14 cellular contexts compared by ENCODE assay signal in the genomic region with DNA sequence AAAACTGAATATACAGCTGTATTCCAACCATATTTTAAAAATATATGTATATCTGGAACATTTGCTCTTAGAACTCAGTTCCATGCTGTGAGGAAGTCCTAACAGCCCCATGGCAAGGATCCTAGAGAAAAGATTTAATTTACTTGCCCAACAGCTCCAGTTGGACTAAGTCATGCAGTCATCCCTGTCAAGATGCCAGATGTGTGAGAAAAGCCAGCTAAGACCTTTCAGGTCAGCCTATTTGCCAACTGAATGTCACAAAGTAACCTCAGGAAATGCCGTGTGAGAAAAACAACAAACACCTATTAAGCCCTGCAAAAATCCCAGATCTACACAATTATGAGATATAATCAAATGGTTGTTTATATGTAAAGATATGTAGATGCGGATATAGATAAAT.
DNase-seq lines count a peak whose midpoint lies in the region; ATAC-seq, FAIRE-seq and TF ChIP-seq lines count a peak whose summit lies in the region.
"Had no signal": no experiment of that assay in that cellular context is flagged by ENCODE, and none has a peak within 500 bp of the region (broad histone marks: within the 10 kb centered on the region; RNA-seq: fewer than 3 reads in every experiment).

No MANE protein-coding gene starts in this region.

- no peaks in the 10 kb centered on the region for H3K27me3 ChIP-seq in endothelial cell of umbilical vein (ENCODE audit: control insufficient read depth in 2 of 2, insufficient read depth in 2 of 2, low read length in 2 of 2)
- H3K27me3 ChIP-seq: heart left ventricle, stomach had no signal

- POLR2A ChIA-PET in endothelial cell of umbilical vein (lab: Charles Lee) = interaction anchor here (0.7 kb wide), 2 partner anchors 25 to 419 kb away, joined by 3 read pairs; a partner anchor contains a TSS

- peaks cover 45% of the 10 kb centered on the region for H3K4me1 ChIP-seq in endothelial cell of umbilical vein (ENCODE audit: control insufficient read depth, extremely low read depth, insufficient read depth, low read length)

- H3K9me1 ChIP-seq in endothelial cell of umbilical vein (replicated peaks; ENCODE audit: control insufficient read depth, extremely low read depth, insufficient read depth, low read length) = no peaks in the 10 kb centered on the region

- CTCF ChIA-PET in endothelial cell of umbilical vein (lab: Charles Lee) = interaction anchor here (0.8 to 1.6 kb wide), 6 partner anchors 11 to 256 kb away, joined by 3 to 6 read pairs (median 4); no protein-coding TSS in a partner anchor

- intact Hi-C loops in endothelial cell of umbilical vein (cut with micrococcal nuclease) = no loop called here

- DNase-seq in ELF-1 (ENCODE audit: low read depth, low spot score) (peak; percentile 7), NCI-H460 (ENCODE audit: extremely low read depth, low read depth) (peak; percentile 19), endothelial cell of umbilical vein (ENCODE audit: low read depth, low spot score) (peak; percentile 80), osteocyte (ENCODE audit: extremely low spot score, unreplicated experiment) (no peak), type B pancreatic cell (ENCODE audit: extremely low spot score, unreplicated experiment) (no peak), HuH-7 (ENCODE audit: low spot score) (no peak)
- DNase-seq: activated CD8-positive, alpha-beta memory T cell treated with anti-CD3 and anti-CD28 coated beads, Interleukin-2, amount 50 U/mL, for 4 hours; caudate nucleus; NCI-H2227 treated with DMSO at 0.1 percent for 48 hours; stomach; T-helper 17 cell had no signal

- dilution Hi-C loops in endothelial cell of umbilical vein (cut with MboI; ENCODE audit: extremely low pct_ligation_motif_present, low sequenced_read_pairs) = no loop called here

- peaks cover 39% of the 10 kb centered on the region for H3K4me1 Mint-ChIP-seq in osteocyte (ENCODE audit: unreplicated experiment)
- H3K4me1 Mint-ChIP-seq in type B pancreatic cell (ENCODE audit: unreplicated experiment) = peaks cover 15% of the 10 kb centered on the region
- H3K4me1 Mint-ChIP-seq: T-helper 17 cell had no signal

- H3K9me3 Mint-ChIP-seq in osteocyte (ENCODE audit: unreplicated experiment) (peaks cover 11% of the 10 kb centered on the region), type B pancreatic cell (peaks cover 11% of the 10 kb centered on the region)

- H3K36me3 Mint-ChIP-seq in osteocyte (ENCODE audit: unreplicated experiment) (no peaks in the 10 kb centered on the region), type B pancreatic cell (peaks cover 4% of the 10 kb centered on the region)

- no peak for TF ChIP-seq CTCF in endothelial cell of umbilical vein (IDR thresholded peaks at IDR 0.05; ENCODE audit: extremely low read depth in 1 of 2, insufficient read depth in 1 of 2, low read depth in 1 of 2, low read length in 2 of 2)
- no peak for TF ChIP-seq CTCF in osteocyte (IDR thresholded peaks at IDR 0.05)
- TF ChIP-seq CTCF in type B pancreatic cell (conservative IDR thresholded peaks at IDR 0.05) = no peak

- FAIRE-seq in endothelial cell of umbilical vein (lab: Jason Lieb, UNC) = peak; percentile 74

- peak overlapping the region; percentile 94 for H3K4me2 ChIP-seq in endothelial cell of umbilical vein (ENCODE audit: insufficient read depth, low read length)

- ATAC-seq in GM19463 (IDR thresholded peaks at IDR 0.05; ENCODE audit: unreplicated experiment) (no peak), GM18867 (IDR thresholded peaks at IDR 0.05; ENCODE audit: unreplicated experiment) (no peak)
- ATAC-seq: T-helper 17 cell had no signal

- H3K4me3 Mint-ChIP-seq in osteocyte (ENCODE audit: unreplicated experiment) = no peak overlapping the region
- H3K4me3 Mint-ChIP-seq in type B pancreatic cell = no peak overlapping the region
- H3K4me3 Mint-ChIP-seq: T-helper 17 cell had no signal

- no peaks in the 10 kb centered on the region for H3K79me2 ChIP-seq in endothelial cell of umbilical vein (ENCODE audit: control insufficient read depth, insufficient read depth, low read length)

- H4K20me1 ChIP-seq in endothelial cell of umbilical vein (replicated peaks; ENCODE audit: control insufficient read depth, extremely low read depth, insufficient read depth, low read length) = no peaks in the 10 kb centered on the region

- BruUV-seq in endothelial cell of umbilical vein (replicated peaks; lab: Mats Ljungman, UMichigan) = no TSS peak

- H3K4me3 ChIP-seq in endothelial cell of umbilical vein (replicated peaks in 1 of 3; ENCODE audit: insufficient read depth in 1 of 3, low read depth in 1 of 3, low read length in 3 of 3) = no peak overlapping the region
- H3K4me3 ChIP-seq: heart left ventricle, stomach had no signal

- H3K27ac Mint-ChIP-seq in osteocyte (ENCODE audit: unreplicated experiment) (peak overlapping the region; percentile 40), type B pancreatic cell (no peak overlapping the region)
- H3K27ac Mint-ChIP-seq: T-helper 17 cell had no signal

- H3K9me3 ChIP-seq in endothelial cell of umbilical vein (replicated peaks; ENCODE audit: control insufficient read depth, insufficient read depth, low read length) = no peaks in the 10 kb centered on the region
- H3K9me3 ChIP-seq: stomach had no signal

- H3K27me3 Mint-ChIP-seq in osteocyte (ENCODE audit: unreplicated experiment) (no peaks in the 10 kb centered on the region), type B pancreatic cell (peaks cover 3% of the 10 kb centered on the region)
- H3K27me3 Mint-ChIP-seq: T-helper 17 cell had no signal

- TF ChIP-seq POLR2A in endothelial cell of umbilical vein (IDR thresholded peaks at IDR 0.05; ENCODE audit: low read depth, low read length) = no peak

- peak overlapping the region; percentile 100 for H3K27ac ChIP-seq in endothelial cell of umbilical vein (ENCODE audit: insufficient read depth, low read depth, low read length)
- H3K27ac ChIP-seq: heart left ventricle, stomach had no signal

- H3K36me3 ChIP-seq in endothelial cell of umbilical vein (ENCODE audit: control insufficient read depth in 2 of 2, extremely low read depth in 1 of 2, insufficient read depth in 2 of 2, low read length in 2 of 2) = no peaks in the 10 kb centered on the region
- H3K36me3 ChIP-seq: heart left ventricle, stomach had no signal

- peak overlapping the region; percentile 96 for H3K9ac ChIP-seq in endothelial cell of umbilical vein (replicated peaks; ENCODE audit: extremely low read depth, insufficient read depth, low read length)

- H2AFZ ChIP-seq in endothelial cell of umbilical vein (ENCODE audit: low read depth, low read length) = no peak overlapping the region

TF ChIP-seq in endothelial cell of umbilical vein, 7 proteins besides CTCF, POLR2A, EP300 and RAD21:
- TF ChIP-seq JUN (IDR thresholded peaks at IDR 0.05; ENCODE audit: borderline replicate concordance, insufficient read depth, insufficient read length, low read depth) = no peak
- peak; percentile 54 for TF ChIP-seq GATA2 (IDR thresholded peaks at IDR 0.05; ENCODE audit: insufficient read depth, insufficient read length, low read depth, low read length)

Comparison
In these comparisons a context has a peak if more than half of its experiments do, and no peak if none do; other contexts are left out.
1. DNase-seq: peak in ELF-1 (single experiment), NCI-H460 (single experiment) and endothelial cell of umbilical vein (single experiment); none in osteocyte (single experiment), type B pancreatic cell (single experiment) and HuH-7 (single experiment).